19 cellular contexts compared by ENCODE assay signal in genomic region chr10:70772627-70773026, GRCh38. TPM values are rescaled to one million over a fixed set of nuclear protein-coding genes. Genes with fewer than 3 reads are reported as not detected.
DNase-seq lines count a peak whose midpoint lies in the region; ATAC-seq, FAIRE-seq and TF ChIP-seq lines count a peak whose summit lies in the region.
"Had no signal": no experiment of that assay in that cellular context is flagged by ENCODE, and none has a peak within 500 bp of the region (broad histone marks: within the 10 kb centered on the region; RNA-seq: fewer than 3 reads in every experiment).

No MANE protein-coding gene starts in this region.

- H3K4me3 ChIP-seq in H7 (ENCODE audit: insufficient read depth, low read depth, low read length): no peak overlapping the region
- H3K4me3 ChIP-seq in K562: no peak overlapping the region
- H3K4me3 ChIP-seq in spleen: no peak overlapping the region

- H3K27ac ChIP-seq in K562 (ENCODE audit: extremely low read depth, low read depth, low read length) (no peak overlapping the region), spleen (no peak overlapping the region)

- no peaks in the 10 kb centered on the region for H3K9me3 ChIP-seq in K562 (replicated peaks; ENCODE audit: control insufficient read depth, insufficient read depth, low read depth, low read length)
- H3K9me3 ChIP-seq in spleen: no peaks in the 10 kb centered on the region

- no peaks in the 10 kb centered on the region for H3K9me1 ChIP-seq in K562 (ENCODE audit: control insufficient read depth, insufficient read depth, low read length)

- FAIRE-seq in K562 (lab: Jason Lieb, UNC): no peak
- FAIRE-seq: GM12892, RCC 7860 had no signal

- H3K9ac ChIP-seq in K562 (ENCODE audit: insufficient read depth in 1 of 2, low read depth in 2 of 2, low read length in 2 of 2): peak overlapping the region in 1 of 2 experiments; percentile 64; a peak in 2 of 4 replicates

- H2AFZ ChIP-seq in K562 (ENCODE audit: low read depth, low read length): no peak overlapping the region

- DNase-seq in CD1c-positive myeloid dendritic cell (ENCODE audit: extremely low spot score) (peak; percentile 20), H7 (peak; percentile 16), K562 (ENCODE audit: extremely low read depth in 1 of 4, low spot score in 3 of 4) (no peak), spleen (peak; percentile 70), NCI-H510A treated with DMSO at 0.1 percent for 48 hours (lab: John Stamatoyannopoulos, UW) (no peak)
- DNase-seq: AML-193; CD4-positive, CD25-positive, alpha-beta regulatory T cell; KG1; NCI-H1092 treated with DMSO at 0.1 percent for 48 hours; NCI-H187 treated with DMSO at 0.1 percent for 48 hours; NCI-H2171 treated with DMSO at 0.1 percent for 48 hours had no signal

- 54% methylated on average over 4 of the region's 4 CpGs for WGBS in K562 (ENCODE audit: insufficient coverage, low coverage, missing lambda C conversion rate)
- 84 to 92% (median 85%) methylated on average over 4 of the region's 4 CpGs for WGBS in spleen, 5 donors

- H3K4me2 ChIP-seq in K562 (ENCODE audit: insufficient read depth, low read length): no peak overlapping the region

- intact Hi-C loops in K562 (cut with micrococcal nuclease) (no loop called here), spleen (cut with DNase I; ENCODE audit: low total_unique reads) (no loop called here)

- no peaks in the 10 kb centered on the region for H3K36me3 ChIP-seq in H7 (replicated peaks; ENCODE audit: control insufficient read depth, insufficient read depth, low read length)
- H3K36me3 ChIP-seq in K562 (ENCODE audit: control insufficient read depth, insufficient read depth, low read length): no peaks in the 10 kb centered on the region
- H3K36me3 ChIP-seq in spleen: no peaks in the 10 kb centered on the region

- TF ChIP-seq POLR2A in K562 (conservative IDR thresholded peaks at IDR 0.05) (no peak), spleen (IDR thresholded peaks at IDR 0.05) (no peak)

- no peak for TF ChIP-seq EP300 in K562 (IDR thresholded peaks at IDR 0.05; ENCODE audit: low read length)

- no peaks in the 10 kb centered on the region; the same call in 1 of the 2 replicates for H4K20me1 ChIP-seq in K562 (replicated peaks; ENCODE audit: control insufficient read depth, insufficient read depth, low read length)

- H3K4me1 ChIP-seq in K562 (replicated peaks in 1 of 2; ENCODE audit: control insufficient read depth in 2 of 2, insufficient read depth in 2 of 2, low read length in 2 of 2) (peaks cover 0 to 6% of the 10 kb centered on the region in 2 experiments; a peak in 2 of 5 replicates), spleen (no peaks in the 10 kb centered on the region)

- POLR2A ChIA-PET in K562 (lab: Yijun Ruan, JAX): interaction anchor here (1.9 to 2.2 kb wide), 2 partner anchors 10 to 12 kb away, joined by 5 to 8 read pairs; no protein-coding TSS in a partner anchor

- CTCF ChIA-PET in K562 (lab: Yijun Ruan, JAX; ENCODE audit: low intra/inter-chr PET ratio): no interaction called here

- no peak for TF ChIP-seq RAD21 in K562 (CRISPR knock-in tag; conservative IDR thresholded peaks at IDR 0.05 in 1 of 2, IDR thresholded peaks at IDR 0.05 in 1 of 2)

- no peaks in the 10 kb centered on the region for H3K79me2 ChIP-seq in K562 (ENCODE audit: control insufficient read depth, insufficient read depth, low read length)

- TF ChIP-seq CTCF in K562 (IDR thresholded peaks at IDR 0.05 in 2 of 3, conservative IDR thresholded peaks at IDR 0.05 in 1 of 3; ENCODE audit: insufficient read depth in 2 of 3, low read depth in 1 of 3, low read length in 3 of 3): no peak
- no peak for TF ChIP-seq CTCF in spleen (IDR thresholded peaks at IDR 0.05 in 8 of 11, conservative IDR thresholded peaks at IDR 0.05 in 3 of 11)

- in situ Hi-C loops in K562 (cut with MboI): no loop called here

- ATAC-seq in K562 (no peak), GM21390 (IDR thresholded peaks at IDR 0.05; ENCODE audit: unreplicated experiment) (no peak), HG03439 (IDR thresholded peaks at IDR 0.05; ENCODE audit: unreplicated experiment) (no peak)

- no TSS peak for BruUV-seq in K562 (replicated peaks; lab: Mats Ljungman, UMichigan)

- H3K27me3 ChIP-seq in H7 (ENCODE audit: control insufficient read depth, insufficient read depth, low read length): no peaks in the 10 kb centered on the region
- H3K27me3 ChIP-seq in K562 (ENCODE audit: control insufficient read depth in 2 of 2, insufficient read depth in 2 of 2, low read length in 2 of 2): no peaks in the 10 kb centered on the region; a peak in 1 of 5 replicates
- no peaks in the 10 kb centered on the region for H3K27me3 ChIP-seq in spleen (replicated peaks in 1 of 7)

TF ChIP-seq in K562, 482 proteins besides CTCF, POLR2A, EP300 and RAD21:
- TF ChIP-seq CBFA2T2 (conservative IDR thresholded peaks at IDR 0.05) (0 out of 2 replicates have a peak, but pooled peaks have one; percentile 17), MLX (CRISPR knock-in tag; conservative IDR thresholded peaks at IDR 0.05) (no peak)

RNA-seq across cellular contexts. Expression of gene TBATA, which starts 12.6 kb away (rescaled TPM):
- total RNA-seq in H7 (2014; rRNA removed; shearing (Covaris generic)): not detected in 2 replicates
- total RNA-seq in K562 (2011; cell fraction: chromatin; rRNA removed; ENCODE audit: low replicate concordance): not detected in 2 replicates
- not detected in 2 replicates for total RNA-seq in K562 (2011; cell fraction: nucleolus; rRNA removed)
- total RNA-seq in K562 (2011; cell fraction: nucleoplasm; rRNA removed): not detected in 2 replicates
- total RNA-seq in K562 (2014; rRNA removed) (not detected in 2 replicates), K562 (2014; rRNA removed; fragmentation: Illumina TruSeq; extraction: Trizol) (not detected in 2 replicates), K562 (2015; rRNA removed; fragmentation: Illumina TruSeq; extraction: Trizol) (not detected in 2 replicates), K562 (2021) (not detected in 2 replicates), spleen (1 to 10 TPM in 2 of 7 donors, under 1 TPM in 5; 0.56 to 2.9 (median 0.66) TPM)
- polyA plus RNA-seq in K562 (2011; rRNA removed) (not detected in 2 replicates), K562 (2014; fragmentation: Illumina TruSeq; extraction: Trizol) (not detected in 2 replicates), K562 (2014; fragmentation: Nextera tagmentation; extraction: Ambion mirVana) (not detected), K562 (2014; rRNA removed) (not detected in 2 replicates), spleen (under 1 TPM in 1 of 3 donors, not detected in 2; 0.45 TPM)
- polyA plus RNA-seq in K562 (2011; cell fraction: cytosol; rRNA removed): not detected in 2 replicates
- polyA plus RNA-seq in K562 (2011; cell fraction: nucleus; rRNA removed): not detected in 2 replicates
- polyA plus RNA-seq in K562 (2012): not detected in 2 replicates
- not detected in 2 replicates for polyA minus RNA-seq in K562 (2011; rRNA and poly(A)+ RNA removed)
- polyA minus RNA-seq in K562 (2011; cell fraction: cytosol; rRNA and poly(A)+ RNA removed): not detected in 2 replicates
- polyA minus RNA-seq in K562 (2011; cell fraction: nucleus; rRNA and poly(A)+ RNA removed): not detected in 2 replicates
- total RNA-seq: CD4-positive, CD25-positive, alpha-beta regulatory T cell; G401; H4; M059J; NCI-H460 had no signal
- polyA plus RNA-seq: CD4-positive, CD25-positive, alpha-beta regulatory T cell had no signal

RNA-seq across cellular contexts. Expression of gene SGPL1, which starts 43.1 kb away (rescaled TPM):
- 35.0 and 35.1 TPM in 2 replicates for total RNA-seq in H7 (2014; rRNA removed; shearing (Covaris generic))
- total RNA-seq in K562 (2011; cell fraction: chromatin; rRNA removed; ENCODE audit: low replicate concordance): 37.0 and 55.4 TPM in 2 replicates
- total RNA-seq in K562 (2011; cell fraction: nucleolus; rRNA removed): 23.6 and 26.2 TPM in 2 replicates
- total RNA-seq in K562 (2011; cell fraction: nucleoplasm; rRNA removed): 42.4 and 57.2 TPM in 2 replicates
- total RNA-seq in K562 (2014; rRNA removed) (7.2 and 7.8 TPM in 2 replicates), K562 (2014; rRNA removed; fragmentation: Illumina TruSeq; extraction: Trizol) (11.2 and 12.6 TPM in 2 replicates), K562 (2015; rRNA removed; fragmentation: Illumina TruSeq; extraction: Trizol) (8.7 and 9.2 TPM in 2 replicates), K562 (2021) (11.4 and 18.0 TPM in 2 replicates), spleen (10 to 100 TPM; 50.4 to 75.1 (median 65.8) TPM)
- polyA plus RNA-seq in K562 (2011; rRNA removed) (6.8 and 9.5 TPM in 2 replicates), K562 (2014; fragmentation: Illumina TruSeq; extraction: Trizol) (6.3 and 6.5 TPM in 2 replicates), K562 (2014; fragmentation: Nextera tagmentation; extraction: Ambion mirVana) (1 to 10 TPM; 8.5 to 9.1 TPM), K562 (2014; rRNA removed) (5.3 and 6.0 TPM in 2 replicates), spleen (10 to 100 TPM in 1 of 3 donors, 1 to 10 TPM in 2; 6.8 to 10.6 (median 7.8) TPM)
- 4.0 and 6.0 TPM in 2 replicates for polyA plus RNA-seq in K562 (2011; cell fraction: cytosol; rRNA removed)
- 10.9 and 11.4 TPM in 2 replicates for polyA plus RNA-seq in K562 (2011; cell fraction: nucleus; rRNA removed)
- 6.8 and 10.3 TPM in 2 replicates for polyA plus RNA-seq in K562 (2012)
- polyA minus RNA-seq in K562 (2011; rRNA and poly(A)+ RNA removed): 26.6 and 27.8 TPM in 2 replicates
- polyA minus RNA-seq in K562 (2011; cell fraction: cytosol; rRNA and poly(A)+ RNA removed): 5.7 and 6.1 TPM in 2 replicates
- polyA minus RNA-seq in K562 (2011; cell fraction: nucleus; rRNA and poly(A)+ RNA removed): 7.0 and 12.2 TPM in 2 replicates

Comparison
In these comparisons a context has a peak if more than half of its experiments do, and no peak if none do; other contexts are left out.
1. DNase-seq: peak in CD1c-positive myeloid dendritic cell (single experiment), H7 (single experiment) and spleen (single experiment); none in K562 (0 of 4) and NCI-H510A treated with DMSO at 0.1 percent for 48 hours (single experiment).